In genomic region chrX:24506082-24506481, GRCh38 we compare ENCODE assay signal across 9 cellular contexts. TPM values are rescaled to one million over a fixed set of nuclear protein-coding genes. Genes with fewer than 3 reads are reported as not detected.
DNase-seq lines count a peak whose midpoint lies in the region; ATAC-seq, FAIRE-seq and TF ChIP-seq lines count a peak whose summit lies in the region.
"Had no signal": no experiment of that assay in that cellular context is flagged by ENCODE, and none has a peak within 500 bp of the region (broad histone marks: within the 10 kb centered on the region; RNA-seq: fewer than 3 reads in every experiment).

No MANE protein-coding gene starts in this region.

- H3K27me3 ChIP-seq in foreskin keratinocyte = no peaks in the 10 kb centered on the region

- H3K27ac ChIP-seq in foreskin keratinocyte = no peak overlapping the region

- ATAC-seq in GM21529 (IDR thresholded peaks at IDR 0.05; ENCODE audit: unreplicated experiment) (peak; percentile 75), foreskin keratinocyte (peak; percentile 100), HG02588 (IDR thresholded peaks at IDR 0.05; ENCODE audit: unreplicated experiment) (no peak), HG02763 (IDR thresholded peaks at IDR 0.05; ENCODE audit: unreplicated experiment) (no peak)

- TF ChIP-seq CTCF in foreskin keratinocyte (conservative IDR thresholded peaks at IDR 0.05) = no peak

- FAIRE-seq in GM12892 (lab: Jason Lieb, UNC) = peak; percentile 5

- no peak for DNase-seq in GM12892 (ENCODE audit: insufficient read length)
- peak; percentile 66 for DNase-seq in RKO (ENCODE audit: low spot score)
- peak; percentile 40 to 58 for DNase-seq in foreskin keratinocyte
- DNase-seq in G401 (ENCODE audit: low spot score) = no peak
- DNase-seq in activated CD8-positive, alpha-beta memory T cell treated with anti-CD3 and anti-CD28 coated beads for 24 hours = no peak
- DNase-seq: dermis blood vessel endothelial cell had no signal

- no peak for TF ChIP-seq POLR2A in GM12892 (IDR thresholded peaks at IDR 0.05; ENCODE audit: low read depth, low read length)

- peaks cover 3% of the 10 kb centered on the region for H3K4me1 ChIP-seq in foreskin keratinocyte

- in situ Hi-C loops in G401 (cut with HindIII; ENCODE audit: low sequenced_read_pairs) = no loop called here

RNA-seq across cellular contexts. Expression of gene PDK3, which starts 41.0 kb away (rescaled TPM):
- 23.7 TPM for polyA plus RNA-seq in GM12892 (2012; ENCODE audit: missing spikeins)
- total RNA-seq in foreskin keratinocyte = 7.9 and 8.6 TPM in 2 replicates
- 4.3 TPM in 2 replicates for polyA plus RNA-seq in foreskin keratinocyte
- 21.7 and 27.8 TPM in 2 replicates for total RNA-seq in G401 (2014; rRNA removed; shearing (Covaris generic))

Comparison
In these comparisons a context has a peak if more than half of its experiments do, and no peak if none do; other contexts are left out.
1. DNase-seq: peak in RKO (single experiment) and foreskin keratinocyte (2 of 2); none in GM12892 (single experiment), G401 (single experiment) and activated CD8-positive, alpha-beta memory T cell treated with anti-CD3 and anti-CD28 coated beads for 24 hours (single experiment).
2. ATAC-seq: peak in GM21529 (single experiment) and foreskin keratinocyte (single experiment); none in HG02588 (single experiment) and HG02763 (single experiment).